ENCODE assay signal across 8 cellular contexts in genomic region chr11:60952742-60953170, GRCh38. TPM values are rescaled to one million over a fixed set of nuclear protein-coding genes. Genes with fewer than 3 reads are reported as not detected.
DNase-seq lines count a peak whose midpoint lies in the region; ATAC-seq and TF ChIP-seq lines count a peak whose summit lies in the region.

No MANE protein-coding gene starts in this region.

- H2AFZ ChIP-seq in PC-9: no peak overlapping the region

- no peaks in the 10 kb centered on the region for H4K20me1 ChIP-seq in PC-9 (ENCODE audit: insufficient read depth)

- no peaks in the 10 kb centered on the region for H3F3A ChIP-seq in PC-9 (ENCODE audit: insufficient read depth, low read depth)

- CTCF ChIA-PET in PC-9 (lab: Charles Lee): no interaction called here

- H3K36me3 ChIP-seq in Peyer's patch (no peaks in the 10 kb centered on the region), right atrium auricular region (no peaks in the 10 kb centered on the region), PC-9 (ENCODE audit: low read depth) (no peaks in the 10 kb centered on the region)

- no peak for DNase-seq in Peyer's patch
- no peak for DNase-seq in right atrium auricular region (ENCODE audit: low spot score)
- no peak for DNase-seq in SHP77 (lab: John Stamatoyannopoulos, UW)
- DNase-seq in PC-9: no peak
- DNase-seq in kidney glomerular epithelial cell (lab: John Stamatoyannopoulos, UW): no peak
- no peak for DNase-seq in GOT3 (lab: John Stamatoyannopoulos, UW)

- intact Hi-C loops in PC-9 (cut with micrococcal nuclease; ENCODE audit: unreplicated experiment): no loop called here

- peak overlapping the region; percentile 78 to 92 (median 84) for H3K27ac ChIP-seq in Peyer's patch
- peak overlapping the region; percentile 81 to 86 for H3K27ac ChIP-seq in right atrium auricular region
- peak overlapping the region in 20 of 21 experiments; percentile 49 to 93 (median 86) for H3K27ac ChIP-seq in skin epidermis
- no peak overlapping the region for H3K27ac ChIP-seq in PC-9

- POLR2A ChIA-PET in PC-9 (lab: Charles Lee; ENCODE audit: unreplicated experiment): no interaction called here

- no peak for TF ChIP-seq CTCF in Peyer's patch (IDR thresholded peaks at IDR 0.05)
- TF ChIP-seq CTCF in right atrium auricular region (IDR thresholded peaks at IDR 0.05): no peak
- no peak for TF ChIP-seq CTCF in PC-9 (conservative IDR thresholded peaks at IDR 0.05)

- no peaks in the 10 kb centered on the region for H3K79me2 ChIP-seq in PC-9 (ENCODE audit: low read depth)

- BruUV-seq in PC-9 (replicated peaks; lab: Mats Ljungman, UMichigan): no TSS peak

- no peak for TF ChIP-seq POLR2A in Peyer's patch (IDR thresholded peaks at IDR 0.05)

- ATAC-seq in GM18868 (IDR thresholded peaks at IDR 0.05; ENCODE audit: unreplicated experiment): peak; percentile 1

- H3K4me1 ChIP-seq in Peyer's patch: peaks cover 0 to 5% (median 2%) of the 10 kb centered on the region in 4 donors
- H3K4me1 ChIP-seq in right atrium auricular region: peaks cover 0 to 21% of the 10 kb centered on the region in 2 donors
- no peaks in the 10 kb centered on the region for H3K4me1 ChIP-seq in PC-9 (replicated peaks; ENCODE audit: insufficient read depth)

- no peak overlapping the region for H3K4me2 ChIP-seq in PC-9

- H3K4me3 ChIP-seq in Peyer's patch: peak overlapping the region; percentile 42 to 61 (median 58)
- H3K4me3 ChIP-seq in right atrium auricular region: peak overlapping the region; percentile 39 to 56
- peak overlapping the region in 6 of 7 experiments; percentile 28 to 45 (median 34) for H3K4me3 ChIP-seq in skin epidermis
- H3K4me3 ChIP-seq in PC-9: no peak overlapping the region

- H3K9me3 ChIP-seq in Peyer's patch (no peaks in the 10 kb centered on the region), right atrium auricular region (no peaks in the 10 kb centered on the region), PC-9 (ENCODE audit: insufficient read depth, low read depth) (no peaks in the 10 kb centered on the region)

- no peaks in the 10 kb centered on the region for H3K9me2 ChIP-seq in PC-9 (ENCODE audit: insufficient read depth)

- H3K27me3 ChIP-seq in Peyer's patch (no peaks in the 10 kb centered on the region), right atrium auricular region (no peaks in the 10 kb centered on the region), PC-9 (ENCODE audit: insufficient read depth, low read depth) (no peaks in the 10 kb centered on the region)

RNA-seq across cellular contexts. Expression of gene SLC15A3, which starts 0.8 kb away (rescaled TPM):
- 10 to 100 TPM in 1 of 4 donors, 1 to 10 TPM in 3; 3.7 to 61.9 (median 8.8) TPM for total RNA-seq in Peyer's patch
- total RNA-seq in right atrium auricular region: 10 to 100 TPM; 12.9 to 17.5 TPM
- total RNA-seq in PC-9 (2021): 2.7 and 5.5 TPM in 2 replicates

RNA-seq across cellular contexts. Expression of gene CD6, which starts 18.7 kb away (rescaled TPM):
- total RNA-seq in Peyer's patch (10 to 100 TPM in 1 of 4 donors, 1 to 10 TPM in 3; 3.3 to 15.7 (median 4.7) TPM), right atrium auricular region (under 1 TPM; 0.48 to 0.79 TPM), PC-9 (2021) (0.74 and 3.3 TPM in 2 replicates)

RNA-seq across cellular contexts. Expression of gene TMEM132A, which starts 28.5 kb away (rescaled TPM):
- total RNA-seq in Peyer's patch (10 to 100 TPM in 1 of 4 donors, 1 to 10 TPM in 3; 1.6 to 28.9 (median 4.0) TPM), right atrium auricular region (1 to 10 TPM; 7.5 to 8.4 TPM), PC-9 (2021) (54.4 and 90.3 TPM in 2 replicates)

RNA-seq across cellular contexts. Expression of gene TMEM109, which starts 38.8 kb away (rescaled TPM):
- total RNA-seq in Peyer's patch (10 to 100 TPM; 26.3 to 40.5 (median 36.6) TPM), right atrium auricular region (100 to 1,000 TPM; 119 to 124 TPM), PC-9 (2021) (104 and 105 TPM in 2 replicates)

RNA-seq across cellular contexts. Expression of gene PRPF19, which starts 46.4 kb away (rescaled TPM):
- total RNA-seq in Peyer's patch (10 to 100 TPM; 36.1 to 53.4 (median 46.5) TPM), right atrium auricular region (10 to 100 TPM; 20.3 to 46.2 TPM), PC-9 (2021) (135 and 160 TPM in 2 replicates)
